12 cellular contexts compared by ENCODE assay signal in the genomic region with DNA sequence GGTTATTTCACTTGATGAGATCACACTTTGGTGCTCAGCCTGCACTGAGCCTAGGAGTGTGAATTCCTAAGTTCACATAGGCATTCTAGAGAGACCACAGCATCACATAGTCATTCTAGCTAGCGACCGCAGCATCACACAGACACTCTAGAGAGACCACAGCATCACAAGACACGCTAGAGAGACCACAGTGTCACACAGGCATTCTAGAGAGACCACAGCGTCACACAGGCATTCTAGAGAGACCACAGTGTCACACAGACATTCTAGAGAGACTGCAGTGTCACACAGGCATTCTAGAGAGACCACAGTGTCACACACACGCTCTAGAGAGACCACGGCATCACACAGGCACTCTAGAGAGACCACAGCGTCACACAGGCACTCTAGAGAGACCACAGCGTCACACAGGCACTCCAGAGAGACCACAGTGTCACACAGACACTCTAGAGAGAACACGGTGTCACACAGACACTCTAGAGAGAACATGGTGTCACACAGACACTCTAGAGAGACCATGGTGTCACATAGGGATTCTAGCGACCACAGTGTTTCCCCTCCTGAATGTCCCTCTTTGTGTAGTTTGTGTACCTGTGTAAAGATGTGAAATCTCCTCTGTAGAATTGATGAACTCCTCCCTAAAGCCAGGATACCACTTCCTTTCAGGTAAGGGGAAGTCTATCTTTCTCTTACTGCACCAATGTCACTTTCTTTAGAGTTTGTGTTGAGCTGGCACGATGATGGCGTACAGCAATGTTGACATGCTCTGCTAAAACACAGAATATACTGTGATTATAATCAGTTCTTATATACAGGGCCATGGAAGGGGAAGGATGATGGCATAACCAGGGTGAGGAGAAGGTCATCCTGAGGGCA.
A peak's percentile ranks its signal among the peaks of the same experiment; 100 is the strongest.
DNase-seq lines count a peak whose midpoint lies in the region; ATAC-seq and TF ChIP-seq lines count a peak whose summit lies in the region.
"Had no signal": no experiment of that assay in that cellular context is flagged by ENCODE, and none has a peak within 500 bp of the region (broad histone marks: within the 10 kb centered on the region; RNA-seq: fewer than 3 reads in every experiment).

No MANE protein-coding gene starts in this region.

- peaks cover 9% of the 10 kb centered on the region for H3K27me3 Mint-ChIP-seq in activated T-helper 17 cell treated with anti-CD3 and anti-CD28 coated beads, Interleukin-2, amount 50 U/mL, for 72 hours
- peaks cover 0 to 3% of the 10 kb centered on the region in 2 donors for H3K27me3 Mint-ChIP-seq in natural killer cell (ENCODE audit: low read depth in 2 of 2)

- no peaks in the 10 kb centered on the region for H3K36me3 ChIP-seq in testis (ENCODE audit: low read depth, missing control alignments)
- H3K36me3 ChIP-seq: HAP-1, upper lobe of left lung had no signal

- H3K36me3 Mint-ChIP-seq in activated T-helper 17 cell treated with anti-CD3 and anti-CD28 coated beads, Interleukin-2, amount 50 U/mL, for 72 hours (ENCODE audit: low read depth), result no peaks in the 10 kb centered on the region
- no peaks in the 10 kb centered on the region for H3K36me3 Mint-ChIP-seq in natural killer cell

- ATAC-seq in HG02610 (IDR thresholded peaks at IDR 0.05; ENCODE audit: unreplicated experiment), result peak; percentile 46
- ATAC-seq in activated T-helper 17 cell treated with anti-CD3 and anti-CD28 coated beads, Interleukin-2, amount 50 U/mL, for 72 hours (replicated peaks), result peak; percentile 75
- ATAC-seq in natural killer cell, result peak; percentile 70 to 85 (median 80)

- H3K4me1 ChIP-seq in testis, result no peaks in the 10 kb centered on the region

- 86 to 93% methylated on average over 7 to 12 of the region's 12 CpGs for WGBS in testis, 2 donors

- no peaks in the 10 kb centered on the region for H3K9me3 ChIP-seq in testis
- H3K9me3 ChIP-seq: HAP-1, upper lobe of left lung had no signal

- H3K27ac Mint-ChIP-seq in activated T-helper 17 cell treated with anti-CD3 and anti-CD28 coated beads, Interleukin-2, amount 50 U/mL, for 72 hours, result peak overlapping the region; percentile 67
- peak overlapping the region; percentile 95 for H3K27ac Mint-ChIP-seq in natural killer cell

- H3K27ac ChIP-seq in testis, result no peak overlapping the region

- TF ChIP-seq CTCF in GM12865 (IDR thresholded peaks at IDR 0.05; ENCODE audit: insufficient read depth, low read depth, low read length, missing control alignments) (no peak), natural killer cell (IDR thresholded peaks at IDR 0.05) (no peak), testis (IDR thresholded peaks at IDR 0.05) (no peak)

- H3K4me1 Mint-ChIP-seq in activated T-helper 17 cell treated with anti-CD3 and anti-CD28 coated beads, Interleukin-2, amount 50 U/mL, for 72 hours, result peaks cover 14% of the 10 kb centered on the region
- H3K4me1 Mint-ChIP-seq in natural killer cell, result peaks cover 41 to 52% of the 10 kb centered on the region in 2 donors

- intact Hi-C loops in natural killer cell (cut with micrococcal nuclease), result loop anchor here (1.0 to 5.0 kb wide), 3 partner anchors 14 to 313 kb away; no protein-coding TSS in a partner anchor
- intact Hi-C loops in testis (cut with DNase I; ENCODE audit: low total_unique reads), result no loop called here

- H3K4me3 ChIP-seq in GM12865 (ENCODE audit: low read depth, low read length) (no peak overlapping the region), testis (no peak overlapping the region)
- H3K4me3 ChIP-seq: HAP-1 had no signal

- no peak for TF ChIP-seq POLR2A in testis (IDR thresholded peaks at IDR 0.05)

- H3K27me3 ChIP-seq in testis, result no peaks in the 10 kb centered on the region
- H3K27me3 ChIP-seq: upper lobe of left lung had no signal

- no peaks in the 10 kb centered on the region for H3K9me3 Mint-ChIP-seq in activated T-helper 17 cell treated with anti-CD3 and anti-CD28 coated beads, Interleukin-2, amount 50 U/mL, for 72 hours
- H3K9me3 Mint-ChIP-seq in natural killer cell, result peaks cover 3 to 4% of the 10 kb centered on the region in 2 donors

- H3K4me3 Mint-ChIP-seq in activated T-helper 17 cell treated with anti-CD3 and anti-CD28 coated beads, Interleukin-2, amount 50 U/mL, for 72 hours, result no peak overlapping the region
- peak overlapping the region; percentile 54 for H3K4me3 Mint-ChIP-seq in natural killer cell

- peak; percentile 80 for DNase-seq in GM12865 (ENCODE audit: low read depth)
- peak; percentile 68 for DNase-seq in natural killer cell
- no peak for DNase-seq in LoVo (ENCODE audit: low spot score)
- DNase-seq in testis, result no peak
- no peak for DNase-seq in DMS 273 treated with DMSO at 0.1 percent for 48 hours (lab: John Stamatoyannopoulos, UW)
- no peak for DNase-seq in D341Med (ENCODE audit: low spot score)
- DNase-seq: NCI-H146, T1000, upper lobe of left lung had no signal

Comparison
In these comparisons a context has a peak if more than half of its experiments do, and no peak if none do; other contexts are left out.
1. DNase-seq: peak in GM12865 (single experiment) and natural killer cell (single experiment); none in LoVo (single experiment), testis (single experiment), DMS 273 treated with DMSO at 0.1 percent for 48 hours (single experiment) and D341Med (single experiment).
2. Peak in every context shown above with its lines, with median percentiles within 50 percentile points of each other: ATAC-seq.